In genomic region chrX:101386542-101386885, GRCh38 we compare ENCODE assay signal across 25 cellular contexts. TPM values are rescaled to one million over a fixed set of nuclear protein-coding genes. Genes with fewer than 3 reads are reported as not detected.
DNase-seq lines count a peak whose midpoint lies in the region; ATAC-seq and TF ChIP-seq lines count a peak whose summit lies in the region.
"Had no signal": no experiment of that assay in that cellular context is flagged by ENCODE, and none has a peak within 500 bp of the region (broad histone marks: within the 10 kb centered on the region; RNA-seq: fewer than 3 reads in every experiment).

No MANE protein-coding gene starts in this region.

- no peaks in the 10 kb centered on the region for H3K9me3 ChIP-seq in trophoblast cell (ENCODE audit: insufficient read depth, low read depth, low read length)
- no peaks in the 10 kb centered on the region for H3K9me3 ChIP-seq in mucosa of descending colon
- H3K9me3 ChIP-seq: left ventricle myocardium inferior, MG63, tibial nerve had no signal

- H3K18ac ChIP-seq in trophoblast cell (ENCODE audit: low read length), result no peak overlapping the region

- no peak overlapping the region for H2AFZ ChIP-seq in trophoblast cell (ENCODE audit: insufficient read depth, low read length, poor library complexity)

- no peaks in the 10 kb centered on the region for H3K36me3 ChIP-seq in GM06990 (ENCODE audit: control insufficient read depth, insufficient read depth, low read length)
- H3K36me3 ChIP-seq in trophoblast cell (ENCODE audit: control insufficient read depth in 1 of 2, insufficient read depth in 2 of 2, low read length in 2 of 2), result no peaks in the 10 kb centered on the region
- H3K36me3 ChIP-seq in mucosa of descending colon (ENCODE audit: low read depth), result no peaks in the 10 kb centered on the region
- H3K36me3 ChIP-seq: left ventricle myocardium inferior, tibial nerve had no signal

- no peak overlapping the region for H2BK5ac ChIP-seq in trophoblast cell (ENCODE audit: low read depth, low read length, poor library complexity)

- H3K27me3 Mint-ChIP-seq in activated B cell treated with CpG ODN at 0.5 μM for 24 hours, result no peaks in the 10 kb centered on the region
- H3K27me3 Mint-ChIP-seq: activated naive CD8-positive, alpha-beta T cell had no signal

- no peak for TF ChIP-seq CTCF in GM06990 (IDR thresholded peaks at IDR 0.05; ENCODE audit: insufficient read depth, low read length, poor library complexity, severe bottlenecking)
- TF ChIP-seq CTCF in activated B cell treated with CpG ODN at 0.5 μM for 24 hours (IDR thresholded peaks at IDR 0.05), result no peak
- no peak for TF ChIP-seq CTCF in mucosa of descending colon (IDR thresholded peaks at IDR 0.05)

- H4K12ac ChIP-seq in trophoblast cell (ENCODE audit: low read depth, low read length), result peak overlapping the region; percentile 43

- H3K9ac ChIP-seq in trophoblast cell (ENCODE audit: low read length), result no peak overlapping the region

- POLR2A ChIA-PET in activated B cell treated with CpG ODN at 0.5 μM for 24 hours (lab: Charles Lee), result interaction anchor here (0.7 to 1.9 kb wide), 3 partner anchors 9 to 60 kb away, joined by 3 to 7 read pairs (median 5); no protein-coding TSS in a partner anchor

- WGBS in trophoblast cell (ENCODE audit: extremely low coverage, insufficient coverage, insufficient read length), result no CpG with 5 or more reads among the region's 6 CpGs

- no peak overlapping the region for H2BK12ac ChIP-seq in trophoblast cell (ENCODE audit: low read length)

- peaks cover 6% of the 10 kb centered on the region for H3K79me2 ChIP-seq in trophoblast cell (ENCODE audit: control insufficient read depth, insufficient read depth, low read length, poor library complexity)

- no peak overlapping the region for H3K4ac ChIP-seq in trophoblast cell (ENCODE audit: low read depth, low read length)

- H3K27me3 ChIP-seq in GM06990 (replicated peaks; ENCODE audit: control insufficient read depth, insufficient read depth, low read length) (no peaks in the 10 kb centered on the region), trophoblast cell (ENCODE audit: insufficient read depth, low read length) (no peaks in the 10 kb centered on the region)
- H3K27me3 ChIP-seq: MG63, tibial nerve had no signal

- CTCF ChIA-PET in activated B cell treated with CpG ODN at 0.5 μM for 24 hours (lab: Charles Lee), result no interaction called here

- no peak overlapping the region for H4K91ac ChIP-seq in trophoblast cell (ENCODE audit: low read depth, low read length)

- H3K9me3 Mint-ChIP-seq in activated B cell treated with CpG ODN at 0.5 μM for 24 hours, result no peaks in the 10 kb centered on the region

- peak overlapping the region; percentile 97 for H3K4me3 Mint-ChIP-seq in activated B cell treated with CpG ODN at 0.5 μM for 24 hours
- H3K4me3 Mint-ChIP-seq: activated CD4-positive, alpha-beta T cell treated with anti-CD3 and anti-CD28 coated beads for 36 hours; activated naive CD8-positive, alpha-beta T cell had no signal

- intact Hi-C loops in activated B cell treated with CpG ODN at 0.5 μM for 24 hours (cut with micrococcal nuclease) (loop anchor here (1.0 to 10.0 kb wide), 4 partner anchors 22 to 332 kb away; partner anchors contain the start of genes CENPI, HNRNPH2, TIMM8A and TRMT2B), mucosa of descending colon (cut with DNase I, micrococcal nuclease) (no loop called here)

- peaks cover 5% of the 10 kb centered on the region for H3K79me1 ChIP-seq in trophoblast cell (ENCODE audit: low read length)

- ATAC-seq in GM21786 (IDR thresholded peaks at IDR 0.05; ENCODE audit: unreplicated experiment), result peak; percentile 0
- ATAC-seq in activated B cell treated with CpG ODN at 0.5 μM for 24 hours (ENCODE audit: low read depth), result no peak
- no peak for ATAC-seq in HG03108 (IDR thresholded peaks at IDR 0.05; ENCODE audit: unreplicated experiment)
- no peak for ATAC-seq in mucosa of descending colon
- ATAC-seq in HG03159 (IDR thresholded peaks at IDR 0.05; ENCODE audit: unreplicated experiment), result no peak
- ATAC-seq: activated CD4-positive, alpha-beta T cell treated with anti-CD3 and anti-CD28 coated beads for 36 hours; stimulated activated naive CD8-positive, alpha-beta T cell treated with anti-CD3 and anti-CD28 coated beads, Interleukin-15, Interleukin-2, amounts not matched to agents 100 U/mL and 50 U/mL, for 24 hours had no signal

- H3K4me1 ChIP-seq in trophoblast cell (ENCODE audit: control insufficient read depth in 1 of 2, insufficient read depth in 2 of 2, low read length in 2 of 2) (peaks cover 2 to 9% of the 10 kb centered on the region in 2 experiments), mucosa of descending colon (ENCODE audit: low read depth) (no peaks in the 10 kb centered on the region)

- H3K27ac ChIP-seq in trophoblast cell (ENCODE audit: low read depth, low read length), result peak overlapping the region; percentile 34
- H3K27ac ChIP-seq: left ventricle myocardium inferior had no signal

- no peak overlapping the region for H3K4me2 ChIP-seq in trophoblast cell (ENCODE audit: low read length)
- H3K4me2 ChIP-seq: smooth muscle cell had no signal

- H3K4me3 ChIP-seq in GM06990 (replicated peaks; ENCODE audit: low read depth, low read length), result peak overlapping the region; percentile 34
- no peak overlapping the region for H3K4me3 ChIP-seq in trophoblast cell (ENCODE audit: low read depth, low read length)
- no peak overlapping the region for H3K4me3 ChIP-seq in mucosa of descending colon
- H3K4me3 ChIP-seq: left ventricle myocardium inferior, MG63, smooth muscle cell had no signal

- peak overlapping the region; percentile 98 for H3K27ac Mint-ChIP-seq in activated B cell treated with CpG ODN at 0.5 μM for 24 hours
- H3K27ac Mint-ChIP-seq: activated CD4-positive, alpha-beta T cell treated with anti-CD3 and anti-CD28 coated beads for 36 hours; activated naive CD8-positive, alpha-beta T cell had no signal

- peaks cover 26% of the 10 kb centered on the region for H3K36me3 Mint-ChIP-seq in activated B cell treated with CpG ODN at 0.5 μM for 24 hours (ENCODE audit: low read depth)

- no peak overlapping the region for H2AK5ac ChIP-seq in trophoblast cell (ENCODE audit: low read length)

- H3K14ac ChIP-seq in trophoblast cell (ENCODE audit: low read length), result no peak overlapping the region

- no peak overlapping the region for H4K8ac ChIP-seq in trophoblast cell (ENCODE audit: low read depth, low read length)

- H2BK120ac ChIP-seq in trophoblast cell (ENCODE audit: insufficient read depth, low read length, poor library complexity), result no peak overlapping the region

- peaks cover 51% of the 10 kb centered on the region for H3K4me1 Mint-ChIP-seq in activated B cell treated with CpG ODN at 0.5 μM for 24 hours
- H3K4me1 Mint-ChIP-seq: activated CD4-positive, alpha-beta T cell treated with anti-CD3 and anti-CD28 coated beads for 36 hours had no signal

- H3K23ac ChIP-seq in trophoblast cell (ENCODE audit: low read length), result no peak overlapping the region

- no peak for DNase-seq in GM06990 (ENCODE audit: extremely low read depth, insufficient read length)
- DNase-seq in activated B cell treated with CpG ODN at 0.5 μM for 24 hours, result no peak
- no peak for DNase-seq in trophoblast cell
- no peak for DNase-seq in mucosa of descending colon
- DNase-seq: activated CD4-positive, alpha-beta T cell treated with anti-CD3 and anti-CD28 coated beads for 36 hours; cerebellar nuclear complex; foreskin fibroblast; H7; hippocampal formation; left ventricle myocardium inferior; MG63; NCI-H1694 treated with DMSO at 0.1 percent for 48 hours; NCI-H69; SHP77; stimulated activated CD4-positive, alpha-beta T cell treated with anti-CD3 and anti-CD28 coated beads, Interleukin-2, amount 100 ng/mL, for 48 hours; stimulated activated naive CD8-positive, alpha-beta T cell treated with anti-CD3 and anti-CD28 coated beads, Interleukin-15, Interleukin-2, amounts not matched to agents 100 U/mL and 50 U/mL, for 24 hours; SW 1271 had no signal

RNA-seq across cellular contexts. Expression of gene BTK, which starts 0.5 kb away (rescaled TPM):
- total RNA-seq in activated B cell treated with CpG ODN at 0.5 μM for 24 hours, result 193 and 219 TPM in 2 replicates
- polyA plus RNA-seq in trophoblast cell (2013), result 6.4 and 7.8 TPM in 2 replicates
- 1 to 10 TPM; 1.8 to 5.6 (median 5.0) TPM for total RNA-seq in mucosa of descending colon
- total RNA-seq: activated CD4-positive, alpha-beta T cell treated with anti-CD3 and anti-CD28 coated beads for 36 hours; epithelial cell of proximal tubule; renal cortical epithelial cell; smooth muscle cell had no signal

RNA-seq across cellular contexts. Expression of gene RPL36A, which starts 4.3 kb away (rescaled TPM):
- total RNA-seq in activated B cell treated with CpG ODN at 0.5 μM for 24 hours (234 and 287 TPM in 2 replicates), mucosa of descending colon (100 to 1,000 TPM; 125 to 181 (median 167) TPM)
- polyA plus RNA-seq in trophoblast cell (2013), result 2,211 and 2,301 TPM in 2 replicates

RNA-seq across cellular contexts. Expression of gene GLA, which starts 21.2 kb away (rescaled TPM):
- total RNA-seq in activated B cell treated with CpG ODN at 0.5 μM for 24 hours (32.0 and 32.2 TPM in 2 replicates), mucosa of descending colon (10 to 100 TPM; 17.7 to 26.9 (median 21.1) TPM)
- polyA plus RNA-seq in trophoblast cell (2013), result 121 and 137 TPM in 2 replicates

RNA-seq across cellular contexts. Expression of gene HNRNPH2, which starts 21.5 kb away (rescaled TPM):
- total RNA-seq in activated B cell treated with CpG ODN at 0.5 μM for 24 hours (70.5 and 76.9 TPM in 2 replicates), mucosa of descending colon (10 to 100 TPM; 43.6 to 65.0 (median 60.7) TPM)
- polyA plus RNA-seq in trophoblast cell (2013), result 63.1 and 66.0 TPM in 2 replicates

RNA-seq across cellular contexts. Expression of gene TIMM8A, which starts 38.0 kb away (rescaled TPM):
- total RNA-seq in activated B cell treated with CpG ODN at 0.5 μM for 24 hours (16.8 and 17.1 TPM in 2 replicates), mucosa of descending colon (10 to 100 TPM; 13.6 to 17.7 (median 13.9) TPM)
- 24.5 and 27.5 TPM in 2 replicates for polyA plus RNA-seq in trophoblast cell (2013)

Comparison
In these comparisons a context has a peak if more than half of its experiments do, and no peak if none do; other contexts are left out.
1. RNA of gene BTK, which starts 0.5 kb away (total RNA-seq): 193 to 219 TPM in activated B cell treated with CpG ODN at 0.5 μM for 24 hours; 1.8 to 5.6 TPM in mucosa of descending colon; every median in the first group is over 10 times any median in the second.